Comparison of ENCODE assay signal across 9 cellular contexts in the genomic region with DNA sequence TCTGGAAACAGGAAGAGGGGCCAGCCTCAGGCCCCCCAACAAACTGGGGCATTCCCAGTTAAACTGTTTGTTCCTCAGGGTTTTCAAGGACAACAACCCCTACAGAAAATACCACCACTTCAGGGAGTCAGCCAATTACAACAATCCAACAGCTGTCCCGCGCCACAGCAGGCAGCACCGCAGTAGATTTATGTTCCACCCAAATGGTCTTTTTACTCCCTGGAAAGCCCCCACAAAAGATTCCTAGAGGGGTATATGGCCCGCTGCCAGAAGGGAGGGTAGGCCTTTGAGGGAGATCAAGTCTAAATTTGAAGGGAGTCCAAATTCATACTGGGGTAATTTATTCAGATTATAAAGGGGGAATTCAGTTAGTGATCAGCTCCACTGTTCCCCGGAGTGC. TPM values are rescaled to one million over a fixed set of nuclear protein-coding genes. Genes with fewer than 3 reads are reported as not detected.
DNase-seq lines count a peak whose midpoint lies in the region; ATAC-seq, FAIRE-seq and TF ChIP-seq lines count a peak whose summit lies in the region.
"Not testable (repeated sequence)": the region's sequence is repeated elsewhere in the genome, so short reads cannot be mapped to it uniquely, and the experiment has no call there.
"Had no signal": no experiment of that assay in that cellular context is flagged by ENCODE, and none has a peak within 500 bp of the region (broad histone marks: within the 10 kb centered on the region; RNA-seq: fewer than 3 reads in every experiment).

No MANE protein-coding gene starts in this region.

- not testable (repeated sequence) for TF ChIP-seq CTCF in astrocyte (IDR thresholded peaks at IDR 0.05; ENCODE audit: insufficient read depth, low read depth, low read length); right lobe of liver (IDR thresholded peaks at IDR 0.05); nephron progenitor cell (IDR thresholded peaks at IDR 0.05)

- not testable (repeated sequence) for H3K36me3 ChIP-seq in astrocyte (ENCODE audit: insufficient read depth, low read length); right lobe of liver

- not testable (repeated sequence) for H3K79me2 ChIP-seq in astrocyte (ENCODE audit: insufficient read depth, low read length)

- H3K4me3 Mint-ChIP-seq in astrocyte (ENCODE audit: unreplicated experiment): not testable (repeated sequence)
- H3K4me3 Mint-ChIP-seq in nephron progenitor cell: peak overlapping the region; percentile 23

- not testable (repeated sequence) for H3K36me3 Mint-ChIP-seq in astrocyte (ENCODE audit: low read depth, unreplicated experiment); nephron progenitor cell (ENCODE audit: low read depth)

- H3K9me3 ChIP-seq in astrocyte (ENCODE audit: insufficient read depth, low read depth, low read length); right lobe of liver: not testable (repeated sequence)

- H3K9ac ChIP-seq in astrocyte (ENCODE audit: low read length): not testable (repeated sequence)

- not testable (repeated sequence) for H2AFZ ChIP-seq in astrocyte (ENCODE audit: low read depth, low read length)

- not testable (repeated sequence) for TF ChIP-seq POLR2A in right lobe of liver (IDR thresholded peaks at IDR 0.05)

- FAIRE-seq in astrocyte (lab: Jason Lieb, UNC): not testable (repeated sequence)

- WGBS in right lobe of liver (ENCODE audit: insufficient coverage, low coverage, low lambda C conversion rate, missing lambda C conversion rate): 53% methylated on average over 5 of the region's 5 CpGs

- not testable (repeated sequence) for H3K9me3 Mint-ChIP-seq in astrocyte (ENCODE audit: unreplicated experiment); nephron progenitor cell

- H3K4me3 ChIP-seq in astrocyte (ENCODE audit: insufficient read depth, low read depth, low read length); right lobe of liver: not testable (repeated sequence)

- ATAC-seq in right lobe of liver: not testable (repeated sequence)

- H3K4me1 ChIP-seq in astrocyte (ENCODE audit: insufficient read depth, low read length); right lobe of liver: not testable (repeated sequence)

- peak overlapping the region; percentile 24 for H3K27ac Mint-ChIP-seq in astrocyte (ENCODE audit: unreplicated experiment)
- not testable (repeated sequence) for H3K27ac Mint-ChIP-seq in nephron progenitor cell

- peaks cover 11% of the 10 kb centered on the region for H3K4me1 Mint-ChIP-seq in astrocyte (ENCODE audit: low read depth, unreplicated experiment)
- peaks cover 69% of the 10 kb centered on the region for H3K4me1 Mint-ChIP-seq in nephron progenitor cell

- peak; percentile 26 for DNase-seq in NCI-H1092 treated with DMSO at 0.1 percent for 48 hours (lab: John Stamatoyannopoulos, UW)
- DNase-seq in activated CD8-positive, alpha-beta memory T cell treated with anti-CD3 and anti-CD28 coated beads, Interleukin-2, amount 50 U/mL, for 4 hours: peak; percentile 1
- not testable (repeated sequence) for DNase-seq in astrocyte (ENCODE audit: low read depth); nephron progenitor cell
- peak in 2 of 3 donors; percentile 27 to 29 for DNase-seq in right lobe of liver
- peak; percentile 13 for DNase-seq in stimulated activated CD8-positive, alpha-beta memory T cell treated with anti-CD3 and anti-CD28 coated beads, Interleukin-4, amount 100 ng/mL, for 48 hours

- not testable (repeated sequence) for H4K20me1 ChIP-seq in astrocyte (ENCODE audit: insufficient read depth, low read length)

- not testable (repeated sequence) for H3K27me3 ChIP-seq in astrocyte (ENCODE audit: insufficient read depth, low read length); right lobe of liver

- H3K27ac ChIP-seq in astrocyte (ENCODE audit: low read depth, low read length); right lobe of liver: not testable (repeated sequence)

- not testable (repeated sequence) for H3K4me2 ChIP-seq in astrocyte (ENCODE audit: low read length)

- peaks cover 20% of the 10 kb centered on the region for H3K27me3 Mint-ChIP-seq in astrocyte (ENCODE audit: low read depth, unreplicated experiment)
- H3K27me3 Mint-ChIP-seq in nephron progenitor cell (ENCODE audit: low read depth, poor library complexity): not testable (repeated sequence)

- intact Hi-C loops in right lobe of liver (cut with DNase I): not testable (repeated sequence)

RNA-seq across cellular contexts. Expression of a gene that starts 39.3 kb away (rescaled TPM):
- total RNA-seq in astrocyte: not detected in 2 replicates
- total RNA-seq in right lobe of liver: not detected
- total RNA-seq: CD4-positive, alpha-beta T cell; GM23338; HT-29 had no signal
